ENCODE assay signal across 2 cellular contexts in the genomic region with DNA sequence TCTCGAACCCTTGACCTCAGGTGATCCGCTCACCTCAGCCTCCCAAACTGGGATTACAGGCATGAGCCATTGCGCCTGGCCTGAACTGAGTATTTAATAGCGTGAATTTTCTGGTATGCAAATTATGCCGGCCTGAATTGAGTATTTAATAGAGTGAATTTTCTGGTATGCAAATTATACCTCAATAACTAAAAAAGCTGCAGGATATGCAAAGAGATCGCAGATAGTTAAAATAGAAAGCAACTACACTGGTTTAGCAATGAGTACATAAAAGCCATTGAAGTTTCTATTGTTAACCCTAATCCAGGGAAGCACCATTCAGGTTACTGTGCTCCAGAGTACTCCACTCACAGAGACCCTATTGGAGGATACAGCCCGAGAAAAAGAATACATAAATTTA.
TF ChIP-seq lines count a peak whose summit lies in the region.

No MANE protein-coding gene starts in this region.

TF ChIP-seq in GM23338, 12 proteins besides CTCF, POLR2A, EP300 and RAD21 (continued from another document):
- TF ChIP-seq ETS1 (IDR thresholded peaks at IDR 0.05) (no peak), JUNB (IDR thresholded peaks at IDR 0.05; ENCODE audit: unreplicated experiment) (no peak), EZH2phosphoT487 (IDR thresholded peaks at IDR 0.05; ENCODE audit: unreplicated experiment) (no peak), POLR2AphosphoS5 (IDR thresholded peaks at IDR 0.05; ENCODE audit: low read depth) (no peak), STAT1 (IDR thresholded peaks at IDR 0.05; ENCODE audit: unreplicated experiment) (no peak), ZNF114 (CRISPR knock-in tag; IDR thresholded peaks at IDR 0.05) (no peak)

TF ChIP-seq in WTC11, 78 proteins besides CTCF, POLR2A, EP300 and RAD21 (continued from another document):
- TF ChIP-seq KAT7 (CRISPR knock-in tag; IDR thresholded peaks at IDR 0.05; ENCODE audit: borderline replicate concordance) (no peak), FOXK1 (CRISPR knock-in tag; IDR thresholded peaks at IDR 0.05) (no peak), ZNF281 (CRISPR knock-in tag; IDR thresholded peaks at IDR 0.05) (no peak), GRHL2 (CRISPR knock-in tag; IDR thresholded peaks at IDR 0.05; ENCODE audit: insufficient replicate concordance, severe bottlenecking) (no peak), E2F1 (CRISPR knock-in tag; IDR thresholded peaks at IDR 0.05) (no peak), CBFB (CRISPR knock-in tag; IDR thresholded peaks at IDR 0.05; ENCODE audit: low read depth) (no peak), SMAD3 (CRISPR knock-in tag; IDR thresholded peaks at IDR 0.05; ENCODE audit: borderline replicate concordance) (no peak), NFATC4 (CRISPR knock-in tag; IDR thresholded peaks at IDR 0.05) (no peak), ZNF423 (CRISPR knock-in tag; IDR thresholded peaks at IDR 0.05) (no peak), ESRRA (CRISPR knock-in tag; IDR thresholded peaks at IDR 0.05; ENCODE audit: borderline replicate concordance) (no peak), ATF1 (CRISPR knock-in tag; IDR thresholded peaks at IDR 0.05) (no peak)
- TF ChIP-seq, protein P1, sequence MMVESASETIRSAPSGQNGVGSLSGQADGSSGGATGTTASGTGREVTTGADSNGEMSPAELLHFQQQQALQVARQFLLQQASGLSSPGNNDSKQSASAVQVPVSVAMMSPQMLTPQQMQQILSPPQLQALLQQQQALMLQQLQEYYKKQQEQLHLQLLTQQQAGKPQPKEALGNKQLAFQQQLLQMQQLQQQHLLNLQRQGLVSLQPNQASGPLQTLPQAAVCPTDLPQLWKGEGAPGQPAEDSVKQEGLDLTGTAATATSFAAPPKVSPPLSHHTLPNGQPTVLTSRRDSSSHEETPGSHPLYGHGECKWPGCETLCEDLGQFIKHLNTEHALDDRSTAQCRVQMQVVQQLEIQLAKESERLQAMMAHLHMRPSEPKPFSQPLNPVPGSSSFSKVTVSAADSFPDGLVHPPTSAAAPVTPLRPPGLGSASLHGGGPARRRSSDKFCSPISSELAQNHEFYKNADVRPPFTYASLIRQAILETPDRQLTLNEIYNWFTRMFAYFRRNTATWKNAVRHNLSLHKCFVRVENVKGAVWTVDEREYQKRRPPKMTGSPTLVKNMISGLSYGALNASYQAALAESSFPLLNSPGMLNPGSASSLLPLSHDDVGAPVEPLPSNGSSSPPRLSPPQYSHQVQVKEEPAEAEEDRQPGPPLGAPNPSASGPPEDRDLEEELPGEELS (CRISPR knock-in tag; IDR thresholded peaks at IDR 0.05) = no peak
- TF ChIP-seq, protein P2, sequence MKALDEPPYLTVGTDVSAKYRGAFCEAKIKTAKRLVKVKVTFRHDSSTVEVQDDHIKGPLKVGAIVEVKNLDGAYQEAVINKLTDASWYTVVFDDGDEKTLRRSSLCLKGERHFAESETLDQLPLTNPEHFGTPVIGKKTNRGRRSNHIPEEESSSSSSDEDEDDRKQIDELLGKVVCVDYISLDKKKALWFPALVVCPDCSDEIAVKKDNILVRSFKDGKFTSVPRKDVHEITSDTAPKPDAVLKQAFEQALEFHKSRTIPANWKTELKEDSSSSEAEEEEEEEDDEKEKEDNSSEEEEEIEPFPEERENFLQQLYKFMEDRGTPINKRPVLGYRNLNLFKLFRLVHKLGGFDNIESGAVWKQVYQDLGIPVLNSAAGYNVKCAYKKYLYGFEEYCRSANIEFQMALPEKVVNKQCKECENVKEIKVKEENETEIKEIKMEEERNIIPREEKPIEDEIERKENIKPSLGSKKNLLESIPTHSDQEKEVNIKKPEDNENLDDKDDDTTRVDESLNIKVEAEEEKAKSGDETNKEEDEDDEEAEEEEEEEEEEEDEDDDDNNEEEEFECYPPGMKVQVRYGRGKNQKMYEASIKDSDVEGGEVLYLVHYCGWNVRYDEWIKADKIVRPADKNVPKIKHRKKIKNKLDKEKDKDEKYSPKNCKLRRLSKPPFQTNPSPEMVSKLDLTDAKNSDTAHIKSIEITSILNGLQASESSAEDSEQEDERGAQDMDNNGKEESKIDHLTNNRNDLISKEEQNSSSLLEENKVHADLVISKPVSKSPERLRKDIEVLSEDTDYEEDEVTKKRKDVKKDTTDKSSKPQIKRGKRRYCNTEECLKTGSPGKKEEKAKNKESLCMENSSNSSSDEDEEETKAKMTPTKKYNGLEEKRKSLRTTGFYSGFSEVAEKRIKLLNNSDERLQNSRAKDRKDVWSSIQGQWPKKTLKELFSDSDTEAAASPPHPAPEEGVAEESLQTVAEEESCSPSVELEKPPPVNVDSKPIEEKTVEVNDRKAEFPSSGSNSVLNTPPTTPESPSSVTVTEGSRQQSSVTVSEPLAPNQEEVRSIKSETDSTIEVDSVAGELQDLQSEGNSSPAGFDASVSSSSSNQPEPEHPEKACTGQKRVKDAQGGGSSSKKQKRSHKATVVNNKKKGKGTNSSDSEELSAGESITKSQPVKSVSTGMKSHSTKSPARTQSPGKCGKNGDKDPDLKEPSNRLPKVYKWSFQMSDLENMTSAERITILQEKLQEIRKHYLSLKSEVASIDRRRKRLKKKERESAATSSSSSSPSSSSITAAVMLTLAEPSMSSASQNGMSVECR (CRISPR knock-in tag; IDR thresholded peaks at IDR 0.05; ENCODE audit: borderline replicate concordance) = no peak
TF ChIP-seq in WTC11: peak in this region for 0.
